Comparison of ENCODE assay signal across 10 cellular contexts in genomic region chr13:92775631-92776030, GRCh38.
"Had no signal": no experiment of that assay in that cellular context is flagged by ENCODE, and none has a peak within 500 bp of the region (broad histone marks: within the 10 kb centered on the region; RNA-seq: fewer than 3 reads in every experiment).

No MANE protein-coding gene starts in this region.

- ATAC-seq: GM23338, HCT116, HepG2 had no signal

- DNase-seq: H7, HFFc6, KBM-7 had no signal

- H3K9me3 Mint-ChIP-seq: GM23338 had no signal

- H3K9ac ChIP-seq: KMS-11 had no signal

- H3K27ac Mint-ChIP-seq: GM23338, HFFc6, IgD-negative memory B cell had no signal

- H3K4me1 ChIP-seq: HAP-1 had no signal

- H3K4me3 ChIP-seq: GM23338, HAP-1 had no signal

- H3K27me3 Mint-ChIP-seq: IgD-negative memory B cell had no signal

- H3K4me1 Mint-ChIP-seq: GM23338, IgD-negative memory B cell had no signal

- H3K9me3 ChIP-seq: HAP-1 had no signal

- H3K4me3 Mint-ChIP-seq: GM23338, HFFc6, IgD-negative memory B cell had no signal

- H3K36me3 Mint-ChIP-seq: IgD-negative memory B cell had no signal

- H3K36me3 ChIP-seq: HAP-1 had no signal

- H3K27ac ChIP-seq: HL-60, KMS-11 had no signal
